In the genomic region with DNA sequence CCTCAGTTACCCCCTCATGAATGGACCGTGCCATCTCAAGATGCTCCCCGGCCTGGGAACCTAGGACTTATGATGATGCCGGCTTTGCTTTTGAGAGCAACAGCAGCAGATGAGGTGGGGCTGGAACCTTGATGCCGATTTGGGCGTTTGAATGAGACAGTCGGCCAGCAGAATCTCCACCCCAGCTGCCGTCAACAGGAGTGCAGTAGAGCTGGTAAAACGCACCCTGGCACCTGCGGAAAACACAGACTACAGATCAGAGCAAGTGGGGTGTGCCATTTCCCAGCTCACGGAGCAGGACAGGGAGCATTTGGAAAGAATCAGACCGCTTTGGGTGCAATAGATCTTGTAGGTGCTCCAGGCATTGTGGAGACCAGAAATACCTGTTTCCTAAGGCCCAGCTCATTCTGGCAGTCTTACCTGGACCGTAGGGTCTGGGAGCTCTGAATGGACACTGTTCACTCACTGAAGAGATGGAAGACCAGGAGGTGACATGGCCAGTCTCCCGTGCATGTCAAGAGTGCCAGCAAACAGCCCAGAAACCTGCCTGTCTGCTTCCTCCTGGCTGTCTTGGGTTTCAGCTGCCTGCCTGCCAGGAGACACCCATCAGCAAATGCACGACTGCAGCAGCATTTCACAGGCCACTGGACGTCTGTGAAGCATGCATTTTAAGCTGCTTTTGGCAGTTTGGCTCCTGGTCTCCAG, we compare ENCODE assay signal across 16 cellular contexts.
DNase-seq lines count a peak whose midpoint lies in the region; TF ChIP-seq lines count a peak whose summit lies in the region.
"Had no signal": no experiment of that assay in that cellular context is flagged by ENCODE, and none has a peak within 500 bp of the region (broad histone marks: within the 10 kb centered on the region; RNA-seq: fewer than 3 reads in every experiment).

No MANE protein-coding gene starts in this region.

- H3K9me3 Mint-ChIP-seq in endodermal cell = peaks cover 9% of the 10 kb centered on the region
- no peaks in the 10 kb centered on the region for H3K9me3 Mint-ChIP-seq in activated naive CD8-positive, alpha-beta T cell treated with anti-CD3 and anti-CD28 coated beads for 36 hours
- H3K9me3 Mint-ChIP-seq: CD4-positive, alpha-beta T cell had no signal

- H3K4me1 Mint-ChIP-seq in endodermal cell = peaks cover 2% of the 10 kb centered on the region
- no peaks in the 10 kb centered on the region for H3K4me1 Mint-ChIP-seq in activated naive CD8-positive, alpha-beta T cell treated with anti-CD3 and anti-CD28 coated beads for 36 hours

- H3K36me3 Mint-ChIP-seq in endodermal cell (ENCODE audit: low read depth) = no peaks in the 10 kb centered on the region
- H3K36me3 Mint-ChIP-seq in activated naive CD8-positive, alpha-beta T cell treated with anti-CD3 and anti-CD28 coated beads for 36 hours = no peaks in the 10 kb centered on the region

- peak; percentile 22 for DNase-seq in DMS79 (lab: John Stamatoyannopoulos, UW)
- peak; percentile 68 for DNase-seq in ELF-1 (ENCODE audit: low read depth, low spot score)
- DNase-seq in endodermal cell = peak; percentile 26
- peak; percentile 44 for DNase-seq in posterior vena cava (ENCODE audit: low spot score)
- no peak for DNase-seq in CD1c-positive myeloid dendritic cell (ENCODE audit: extremely low spot score)
- DNase-seq in nucleus accumbens (lab: John Stamatoyannopoulos, UW) = no peak
- DNase-seq in NCI-H2171 treated with DMSO at 0.1 percent for 48 hours (lab: John Stamatoyannopoulos, UW) = no peak
- DNase-seq in activated naive CD8-positive, alpha-beta T cell treated with anti-CD3 and anti-CD28 coated beads for 36 hours = no peak
- DNase-seq: Calu3; CD4-positive, alpha-beta T cell; DMS53; H7; KG1; NCI-H1092 treated with DMSO at 0.1 percent for 48 hours; NCI-H510A treated with DMSO at 0.1 percent for 48 hours; PC-9 had no signal

- H3K27me3 Mint-ChIP-seq in endodermal cell (ENCODE audit: insufficient read depth) = peaks cover 16% of the 10 kb centered on the region
- H3K27me3 Mint-ChIP-seq in activated naive CD8-positive, alpha-beta T cell treated with anti-CD3 and anti-CD28 coated beads for 36 hours = peaks cover 13% of the 10 kb centered on the region

- H3K4me3 Mint-ChIP-seq in endodermal cell = no peak overlapping the region
- H3K4me3 Mint-ChIP-seq in activated naive CD8-positive, alpha-beta T cell treated with anti-CD3 and anti-CD28 coated beads for 36 hours = no peak overlapping the region
- H3K4me3 Mint-ChIP-seq: CD4-positive, alpha-beta T cell had no signal

- 90 to 93% methylated on average over 14 to 15 of the region's 15 CpGs for WGBS in endodermal cell (ENCODE audit: insufficient coverage in 1 of 2, insufficient read length in 1 of 2), 2 experiments

- H3K9ac ChIP-seq in endodermal cell (ENCODE audit: extremely low read depth, low read length, poor library complexity, severe bottlenecking) = no peak overlapping the region

- no peaks in the 10 kb centered on the region for H3K4me1 ChIP-seq in endodermal cell (ENCODE audit: control insufficient read depth, insufficient read depth, low read length)

- H3K4me3 ChIP-seq in endodermal cell (ENCODE audit: low read length) = no peak overlapping the region
- H3K4me3 ChIP-seq: PC-9 had no signal

- H3K27ac ChIP-seq in endodermal cell (ENCODE audit: low read depth, low read length) = no peak overlapping the region
- H3K27ac ChIP-seq: PC-9 had no signal

- intact Hi-C loops in posterior vena cava (cut with DNase I) = no loop called here

- no peaks in the 10 kb centered on the region for H3K36me3 ChIP-seq in endodermal cell (ENCODE audit: control insufficient read depth, insufficient read depth, low read length)

- TF ChIP-seq CTCF in endodermal cell (conservative IDR thresholded peaks at IDR 0.05) = no peak

- no peaks in the 10 kb centered on the region for H3K27me3 ChIP-seq in endodermal cell (ENCODE audit: control insufficient read depth, insufficient read depth, low read length, poor library complexity, severe bottlenecking)

- peaks cover 4% of the 10 kb centered on the region for H3K9me3 ChIP-seq in endodermal cell (ENCODE audit: control insufficient read depth, low read length)

- H3K27ac Mint-ChIP-seq in endodermal cell = no peak overlapping the region
- no peak overlapping the region for H3K27ac Mint-ChIP-seq in activated naive CD8-positive, alpha-beta T cell treated with anti-CD3 and anti-CD28 coated beads for 36 hours
- H3K27ac Mint-ChIP-seq: CD4-positive, alpha-beta T cell had no signal

Comparison
In these comparisons a context has a peak if more than half of its experiments do, and no peak if none do; other contexts are left out.
1. DNase-seq: peak in DMS79 (single experiment), ELF-1 (single experiment), endodermal cell (single experiment) and posterior vena cava (single experiment); none in CD1c-positive myeloid dendritic cell (single experiment), nucleus accumbens (0 of 56), NCI-H2171 treated with DMSO at 0.1 percent for 48 hours (single experiment) and activated naive CD8-positive, alpha-beta T cell treated with anti-CD3 and anti-CD28 coated beads for 36 hours (single experiment).